ENCODE assay signal across 34 cellular contexts in the genomic region with DNA sequence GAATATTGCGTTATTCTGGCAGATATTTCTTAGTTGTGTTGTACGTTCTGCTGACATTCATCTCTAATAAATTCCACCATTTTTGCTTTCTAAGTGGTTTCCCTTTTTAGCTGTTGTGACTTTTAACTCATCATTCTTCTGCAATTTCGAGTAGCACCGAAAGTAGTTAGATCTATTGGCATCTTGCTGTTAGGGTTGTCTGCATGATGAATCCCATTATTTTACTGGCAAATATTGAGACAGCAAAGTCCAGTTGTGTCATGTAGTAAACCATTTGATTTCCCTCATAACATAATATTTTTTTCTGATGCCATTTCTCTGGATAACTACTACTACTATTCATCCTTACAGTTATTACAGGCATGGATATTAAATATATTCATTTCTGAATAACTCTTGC.
"Had no signal": no experiment of that assay in that cellular context is flagged by ENCODE, and none has a peak within 500 bp of the region (broad histone marks: within the 10 kb centered on the region; RNA-seq: fewer than 3 reads in every experiment).

No MANE protein-coding gene starts in this region.

- H3K27me3 ChIP-seq: MG63 had no signal

- H3K9ac ChIP-seq: KMS-11 had no signal

- H3K27ac ChIP-seq: KMS-11 had no signal

- H3K36me3 ChIP-seq: MG63 had no signal

- H3K9me3 ChIP-seq: MG63 had no signal

- H3K4me3 ChIP-seq: MG63 had no signal

- H3K4me2 ChIP-seq: KMS-11 had no signal

- DNase-seq: Karpas-422, Kasumi-1, KG1, MG63, MM.1S, MV-4-11, NCI-H1048, NCI-H1092, NCI-H1092 treated with DMSO at 0.1 percent for 48 hours, NCI-H1105, NCI-H1105 treated with DMSO at 0.1 percent for 48 hours, NCI-H1417, NCI-H1417 treated with DMSO at 0.1 percent for 48 hours, NCI-H1436, NCI-H1436 treated with DMSO at 0.1 percent for 48 hours, NCI-H146, NCI-H1694, NCI-H1694 treated with DMSO at 0.1 percent for 48 hours, NCI-H187, NCI-H187 treated with DMSO at 0.1 percent for 48 hours, NCI-H1930, NCI-H2029, NCI-H2029 treated with DMSO at 0.1 percent for 48 hours, NCI-H2081, NCI-H2081 treated with DMSO at 0.1 percent for 48 hours, NCI-H2107, NCI-H2171, NCI-H2171 treated with DMSO at 0.1 percent for 48 hours, NCI-H2227 treated with DMSO at 0.1 percent for 48 hours, NCI-H226, NCI-H345, NCI-H446, NCI-H446 treated with DMSO at 0.1 percent for 48 hours had no signal
